In genomic region chr17:39402279-39402889, GRCh38 we compare ENCODE assay signal across 1 cellular context.
TF ChIP-seq lines count a peak whose summit lies in the region.

No MANE protein-coding gene starts in this region.

TF ChIP-seq in HepG2, 621 proteins besides CTCF, POLR2A, EP300 and RAD21 (continued from another document and continues in another):
- TF ChIP-seq ZBTB4 (CRISPR knock-in tag; IDR thresholded peaks at IDR 0.05; ENCODE audit: borderline replicate concordance) (no peak), ZNF17 (CRISPR knock-in tag; IDR thresholded peaks at IDR 0.05) (no peak), HNRNPH1 (optimal IDR thresholded peaks at IDR 0.05; ENCODE audit: low read depth, low read length) (no peak), ZNF503 (CRISPR knock-in tag; IDR thresholded peaks at IDR 0.05) (no peak), ZNF790 (CRISPR knock-in tag; IDR thresholded peaks at IDR 0.05; ENCODE audit: borderline replicate concordance) (no peak), NFATC3 (CRISPR knock-in tag; IDR thresholded peaks at IDR 0.05) (no peak), ZKSCAN1 (IDR thresholded peaks at IDR 0.05; ENCODE audit: low read length) (no peak), PHF5A (CRISPR knock-in tag; IDR thresholded peaks at IDR 0.05; ENCODE audit: low read depth, unreplicated experiment) (no peak), ZSCAN5A (CRISPR knock-in tag; IDR thresholded peaks at IDR 0.05; ENCODE audit: borderline replicate concordance) (no peak), GLMP (CRISPR knock-in tag; IDR thresholded peaks at IDR 0.05; ENCODE audit: borderline replicate concordance) (no peak), ZNF850 (CRISPR knock-in tag; conservative IDR thresholded peaks at IDR 0.05) (no peak), MTA3 (CRISPR knock-in tag; IDR thresholded peaks at IDR 0.05) (no peak), ATF1 (CRISPR knock-in tag; IDR thresholded peaks at IDR 0.05) (peak; percentile 96), ZSCAN30 (CRISPR knock-in tag; IDR thresholded peaks at IDR 0.05) (no peak), ZNF512 (CRISPR knock-in tag; IDR thresholded peaks at IDR 0.05) (no peak), ZNF614 (CRISPR knock-in tag; IDR thresholded peaks at IDR 0.05; ENCODE audit: borderline replicate concordance) (peak; percentile 25; the same call in 1 of the 2 replicates), MEF2D (CRISPR knock-in tag; IDR thresholded peaks at IDR 0.05) (no peak), HNRNPK (IDR thresholded peaks at IDR 0.05; ENCODE audit: low read depth, low read length, poor library complexity, severe bottlenecking) (no peak), RBFOX2 (IDR thresholded peaks at IDR 0.05; ENCODE audit: low read depth, low read length) (no peak; the same call in 1 of the 2 replicates), RFXANK (CRISPR knock-in tag; IDR thresholded peaks at IDR 0.05) (peak; percentile 85; the same call in 1 of the 2 replicates), TBL1XR1 (IDR thresholded peaks at IDR 0.05; ENCODE audit: borderline replicate concordance, low read length, partially characterized antibody) (no peak), ZNF713 (CRISPR knock-in tag; IDR thresholded peaks at IDR 0.05) (no peak), ZNF780A (CRISPR knock-in tag; IDR thresholded peaks at IDR 0.05) (no peak), ZBTB14 (CRISPR knock-in tag; IDR thresholded peaks at IDR 0.05) (no peak), ZNF567 (CRISPR knock-in tag; IDR thresholded peaks at IDR 0.05; ENCODE audit: borderline replicate concordance) (no peak), ZNF484 (CRISPR knock-in tag; IDR thresholded peaks at IDR 0.05; ENCODE audit: borderline replicate concordance, low read depth) (no peak), MNT (IDR thresholded peaks at IDR 0.05) (peak; percentile 82), GTF2F1 (IDR thresholded peaks at IDR 0.05; ENCODE audit: low read length) (no peak), ZNF280B (CRISPR knock-in tag; IDR thresholded peaks at IDR 0.05; ENCODE audit: borderline replicate concordance) (no peak), ZNF558 (CRISPR knock-in tag; IDR thresholded peaks at IDR 0.05; ENCODE audit: borderline replicate concordance) (0 out of 2 replicates have a peak, but pooled peaks have one; percentile 11), ZNF746 (CRISPR knock-in tag; IDR thresholded peaks at IDR 0.05) (no peak), ZNF740 (CRISPR knock-in tag; IDR thresholded peaks at IDR 0.05) (no peak), ARHGAP35 (CRISPR knock-in tag; IDR thresholded peaks at IDR 0.05; ENCODE audit: borderline replicate concordance) (no peak), KLF6 (CRISPR knock-in tag; IDR thresholded peaks at IDR 0.05) (0 out of 2 replicates have a peak, but pooled peaks have one; percentile 65), POLR2AphosphoS5 (IDR thresholded peaks at IDR 0.05; ENCODE audit: low read depth, low read length) (no peak), CBX1 (IDR thresholded peaks at IDR 0.05; ENCODE audit: low read depth) (peak; percentile 55), CSRNP1 (CRISPR knock-in tag; IDR thresholded peaks at IDR 0.05) (no peak), MTF1 (CRISPR knock-in tag; IDR thresholded peaks at IDR 0.05) (no peak), MAFK (conservative IDR thresholded peaks at IDR 0.05 in 1 of 2, IDR thresholded peaks at IDR 0.05 in 1 of 2; ENCODE audit: low read length in 2 of 2) (no peak), MBD4 (IDR thresholded peaks at IDR 0.05; ENCODE audit: borderline replicate concordance, low read length) (no peak), SNAPC5 (CRISPR knock-in tag; IDR thresholded peaks at IDR 0.05; ENCODE audit: borderline replicate concordance) (no peak), ZNF232 (CRISPR knock-in tag; IDR thresholded peaks at IDR 0.05; ENCODE audit: borderline replicate concordance) (no peak; the same call in 1 of the 2 replicates), DR1 (CRISPR knock-in tag; IDR thresholded peaks at IDR 0.05) (no peak), ZFP62 (CRISPR knock-in tag; IDR thresholded peaks at IDR 0.05) (no peak), GATA4 (IDR thresholded peaks at IDR 0.05; ENCODE audit: borderline replicate concordance, low read depth) (no peak), ZNF260 (CRISPR knock-in tag; IDR thresholded peaks at IDR 0.05; ENCODE audit: borderline replicate concordance, low read depth) (no peak), SPEN (CRISPR knock-in tag; IDR thresholded peaks at IDR 0.05; ENCODE audit: low read depth) (no peak), ZNF329 (CRISPR knock-in tag; IDR thresholded peaks at IDR 0.05; ENCODE audit: low read depth) (no peak), PRPF4 (IDR thresholded peaks at IDR 0.05; ENCODE audit: low read depth, low read length, poor library complexity, severe bottlenecking) (no peak), ZNF7 (CRISPR knock-in tag; IDR thresholded peaks at IDR 0.05) (no peak), MAFF (IDR thresholded peaks at IDR 0.05; ENCODE audit: low read depth, low read length) (no peak), YEATS2 (CRISPR knock-in tag; IDR thresholded peaks at IDR 0.05; ENCODE audit: borderline replicate concordance) (peak; percentile 60; the same call in 1 of the 2 replicates), MYNN (CRISPR knock-in tag; IDR thresholded peaks at IDR 0.05; ENCODE audit: low read depth) (no peak)
